Comparison of ENCODE assay signal across 8 cellular contexts in the genomic region with DNA sequence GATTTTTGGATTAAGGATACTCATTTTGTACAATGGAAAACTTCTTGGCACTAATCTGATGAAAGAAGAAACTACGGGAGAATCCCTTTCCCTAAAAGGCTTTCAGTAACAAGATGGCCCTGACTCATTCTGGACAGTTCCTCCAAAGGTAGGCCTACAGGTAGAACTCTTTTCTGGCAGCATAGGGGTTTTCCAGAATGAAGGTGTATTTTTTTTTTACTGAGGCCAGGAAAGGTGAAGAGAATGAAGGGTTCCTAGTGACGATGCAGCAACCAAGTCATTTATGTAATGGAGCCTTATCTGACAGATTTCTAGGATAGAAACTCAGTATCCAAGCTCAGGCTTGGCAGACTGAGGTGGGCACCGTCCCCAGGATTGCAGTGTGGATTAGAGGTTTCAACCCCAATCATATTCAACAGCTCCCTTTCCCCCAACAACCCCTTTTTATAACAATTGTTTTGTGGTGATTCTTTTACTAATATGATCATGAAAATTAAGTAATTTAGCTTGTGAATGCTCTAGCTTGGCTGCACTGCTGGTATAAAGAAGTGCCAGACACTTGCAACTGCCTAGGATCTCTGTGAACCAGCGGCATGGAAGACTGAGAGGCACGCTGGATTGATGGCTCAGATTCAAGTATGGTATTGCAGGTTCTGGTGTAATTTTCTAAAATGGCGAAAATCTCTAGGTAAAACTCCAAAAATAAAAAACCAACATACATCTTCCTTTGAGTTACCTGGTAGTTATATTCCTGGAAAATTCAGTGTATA. TPM values are rescaled to one million over a fixed set of nuclear protein-coding genes. Genes with fewer than 3 reads are reported as not detected.
DNase-seq lines count a peak whose midpoint lies in the region; ATAC-seq, FAIRE-seq and TF ChIP-seq lines count a peak whose summit lies in the region.

No MANE protein-coding gene starts in this region.

- peak; percentile 41 for DNase-seq in MCF 10A (ENCODE audit: unreplicated experiment)
- no peak for DNase-seq in naive B cell
- no peak for DNase-seq in urothelium cell line (ENCODE audit: low spot score)
- DNase-seq in HEK293T (ENCODE audit: extremely low spot score): no peak
- no peak for DNase-seq in omental fat pad (ENCODE audit: low spot score)

- H3K27me3 Mint-ChIP-seq in MCF 10A (ENCODE audit: insufficient read depth, unreplicated experiment) (no peaks in the 10 kb centered on the region), naive B cell (no peaks in the 10 kb centered on the region)

- H3K36me3 Mint-ChIP-seq in MCF 10A (ENCODE audit: insufficient read depth, unreplicated experiment) (peaks cover 11% of the 10 kb centered on the region), naive B cell (no peaks in the 10 kb centered on the region)

- BruUV-seq in MCF 10A (replicated peaks; lab: Mats Ljungman, UMichigan): no TSS peak

- ATAC-seq in naive B cell (ENCODE audit: low read depth in 2 of 2) (no peak), GM18517 (IDR thresholded peaks at IDR 0.05; ENCODE audit: unreplicated experiment) (no peak), omental fat pad (ENCODE audit: low FRiP score) (no peak)

- H3K27me3 ChIP-seq in HUES48 (ENCODE audit: control insufficient read depth, insufficient read depth, low read length): no peaks in the 10 kb centered on the region

- intact Hi-C loops in MCF 10A (cut with micrococcal nuclease): no loop called here

- H3K36me3 ChIP-seq in HUES48 (ENCODE audit: control insufficient read depth, insufficient read depth, low read length): peaks cover 6% of the 10 kb centered on the region; the same call in 1 of the 2 replicates

- H3K4me1 Mint-ChIP-seq in MCF 10A (ENCODE audit: insufficient read depth, unreplicated experiment) (peaks cover 20% of the 10 kb centered on the region), naive B cell (peaks cover 55 to 79% (median 55%) of the 10 kb centered on the region in 3 donors)

- CTCF ChIA-PET in MCF 10A (lab: Yijun Ruan, JAX) (interaction anchor here (0.8 to 3.8 kb wide), 4 partner anchors 14 to 64 kb away, joined by 3 to 37 read pairs (median 7); a partner anchor contains a TSS), HEK293T (lab: Yijun Ruan, JAX) (interaction anchor here (1.2 kb wide), 1 partner anchor 64 kb away, joined by 3 read pairs; no protein-coding TSS in a partner anchor)

- no peak for FAIRE-seq in urothelium cell line (lab: Jason Lieb, UNC)

- no peaks in the 10 kb centered on the region for H3K9me3 Mint-ChIP-seq in MCF 10A (ENCODE audit: unreplicated experiment)
- no peaks in the 10 kb centered on the region for H3K9me3 Mint-ChIP-seq in naive B cell

- no peaks in the 10 kb centered on the region for H3K9me3 ChIP-seq in HUES48 (ENCODE audit: control insufficient read depth, insufficient read depth, low read length)

- H3K27ac ChIP-seq in 22Rv1 (peak overlapping the region; percentile 95), HUES48 (ENCODE audit: low read depth, low read length) (peak overlapping the region; percentile 97)

- POLR2A ChIA-PET in MCF 10A (lab: Yijun Ruan, JAX): interaction anchor here (0.7 to 7.8 kb wide), 13 partner anchors 8 to 190 kb away, joined by 3 to 340 read pairs (median 4); a partner anchor contains a TSS
- POLR2A ChIA-PET in HEK293T (lab: Yijun Ruan, JAX): interaction anchor here (1.3 to 4.4 kb wide), 4 partner anchors 8 to 64 kb away, joined by 5 to 75 read pairs (median 10); a partner anchor contains a TSS

- H3K4me3 Mint-ChIP-seq in MCF 10A (ENCODE audit: unreplicated experiment) (peak overlapping the region; percentile 94), naive B cell (peak overlapping the region in 7 of 8 donors; percentile 56 to 99 (median 92))

- H3K27ac Mint-ChIP-seq in MCF 10A (ENCODE audit: low read depth, unreplicated experiment) (peak overlapping the region; percentile 89), naive B cell (peak overlapping the region; percentile 92 to 99 (median 98))

- H3K4me1 ChIP-seq in HUES48 (ENCODE audit: control insufficient read depth, insufficient read depth, low read length): peaks cover 18% of the 10 kb centered on the region

- H3K9ac ChIP-seq in HUES48 (ENCODE audit: low read depth, low read length): no peak overlapping the region

- TF ChIP-seq CTCF in 22Rv1 (IDR thresholded peaks at IDR 0.05) (no peak), MCF 10A (IDR thresholded peaks at IDR 0.05; ENCODE audit: unreplicated experiment) (no peak), omental fat pad (IDR thresholded peaks at IDR 0.05) (no peak)

- peak overlapping the region; percentile 81; the same call in 1 of the 2 replicates for H3K4me3 ChIP-seq in HUES48 (ENCODE audit: low read depth, low read length)

TF ChIP-seq in HEK293T, 16 proteins besides CTCF, POLR2A, EP300 and RAD21:
- TF ChIP-seq ARNT (IDR thresholded peaks at IDR 0.05) (no peak), CTBP1 (IDR thresholded peaks at IDR 0.05; ENCODE audit: borderline replicate concordance) (no peak)
TF ChIP-seq in HEK293T: peak in this region for 0.

RNA-seq across cellular contexts. Expression of a gene that starts 8.7 kb away (rescaled TPM):
- 8.2 and 12.2 TPM in 2 replicates for total RNA-seq in MCF 10A (2022)
- 10 to 100 TPM in 5 of 6 donors, 1 to 10 TPM in 1; 9.4 to 22.4 (median 18.1) TPM for polyA plus RNA-seq in naive B cell (ENCODE audit: low read depth in 6 of 6)
- total RNA-seq in omental fat pad: 10 to 100 TPM; 11.9 to 31.1 (median 16.3) TPM

RNA-seq across cellular contexts. Expression of a gene that starts 16.3 kb away (rescaled TPM):
- total RNA-seq in MCF 10A (2022): 605 and 755 TPM in 2 replicates
- over 10,000 TPM; 15,630 to 30,116 (median 21,556) TPM for polyA plus RNA-seq in naive B cell (ENCODE audit: low read depth in 6 of 6)
- 1,000 to 10,000 TPM; 3,373 to 5,667 (median 4,138) TPM for total RNA-seq in omental fat pad

RNA-seq across cellular contexts. Expression of a gene that starts 16.5 kb away (rescaled TPM):
- total RNA-seq in MCF 10A (2022) (0.16 and 0.71 TPM in 2 replicates), omental fat pad (1 to 10 TPM; 1.0 to 5.4 (median 2.1) TPM)
- 10 to 100 TPM in 5 of 6 donors, 1 to 10 TPM in 1; 9.3 to 28.6 (median 20.2) TPM for polyA plus RNA-seq in naive B cell (ENCODE audit: low read depth in 6 of 6)
